13 cellular contexts compared by ENCODE assay signal in the genomic region with DNA sequence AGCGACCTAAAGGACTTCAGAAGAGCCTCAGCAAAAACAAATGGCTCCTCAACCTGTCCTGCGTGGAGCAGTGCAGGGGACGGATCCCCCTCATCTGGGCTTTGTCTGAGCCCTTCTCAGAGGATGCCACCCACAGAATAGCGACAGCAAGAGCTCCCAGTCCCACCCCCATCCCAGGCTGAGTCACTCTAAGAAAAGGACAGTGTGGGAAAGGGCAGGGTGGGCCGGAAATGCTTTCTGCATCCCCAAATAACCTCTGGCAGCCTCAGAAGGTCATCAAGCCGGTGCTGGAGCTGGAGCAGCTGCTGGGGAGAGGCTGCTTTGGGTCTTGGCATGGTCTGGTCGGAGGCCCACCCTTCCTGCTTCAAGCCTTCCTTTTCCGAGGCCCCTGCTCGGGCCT. TPM values are rescaled to one million over a fixed set of nuclear protein-coding genes. Genes with fewer than 3 reads are reported as not detected.
DNase-seq lines count a peak whose midpoint lies in the region; ATAC-seq and TF ChIP-seq lines count a peak whose summit lies in the region.
"Had no signal": no experiment of that assay in that cellular context is flagged by ENCODE, and none has a peak within 500 bp of the region (broad histone marks: within the 10 kb centered on the region; RNA-seq: fewer than 3 reads in every experiment).

No MANE protein-coding gene starts in this region.

- TF ChIP-seq CTCF in ascending aorta (IDR thresholded peaks at IDR 0.05) = no peak
- TF ChIP-seq CTCF in gastrocnemius medialis (IDR thresholded peaks at IDR 0.05 in 4 of 5, conservative IDR thresholded peaks at IDR 0.05 in 1 of 5) = no peak

- intact Hi-C loops in ascending aorta (cut with DNase I) = no loop called here
- intact Hi-C loops in left ventricle myocardium superior (cut with micrococcal nuclease) = no loop called here
- intact Hi-C loops in gastrocnemius medialis (cut with DNase I; ENCODE audit: low total_unique reads) = loop anchor here (2.0 kb wide), 1 partner anchor 23 kb away; a partner anchor contains a TSS

- H3K9me3 ChIP-seq in ascending aorta = no peaks in the 10 kb centered on the region
- no peaks in the 10 kb centered on the region for H3K9me3 ChIP-seq in gastrocnemius medialis
- H3K9me3 ChIP-seq: BLaER1 treated with 17β-estradiol and CSF1 and Interleukin-3, amounts not matched to agents 10 nM and 100 nM had no signal

- ATAC-seq in left ventricle myocardium superior (peak; percentile 77), gastrocnemius medialis (peak; percentile 56 to 78), GM19455 (IDR thresholded peaks at IDR 0.05; ENCODE audit: unreplicated experiment) (no peak)

- no peak overlapping the region for H3K4me3 ChIP-seq in ascending aorta
- no peak overlapping the region for H3K4me3 ChIP-seq in gastrocnemius medialis
- H3K4me3 ChIP-seq: BLaER1 treated with 17β-estradiol and CSF1 and Interleukin-3, amounts not matched to agents 10 nM and 100 nM had no signal

- TF ChIP-seq POLR2A in gastrocnemius medialis (IDR thresholded peaks at IDR 0.05) = no peak

- no peaks in the 10 kb centered on the region for H3K27me3 ChIP-seq in ascending aorta
- H3K27me3 ChIP-seq in gastrocnemius medialis = no peaks in the 10 kb centered on the region
- H3K27me3 ChIP-seq: BLaER1 treated with 17β-estradiol and CSF1 and Interleukin-3, amounts not matched to agents 10 nM and 100 nM had no signal

- H3K27ac ChIP-seq in ascending aorta = peak overlapping the region; percentile 60 to 62
- H3K27ac ChIP-seq in gastrocnemius medialis = peak overlapping the region; percentile 87 to 95 (median 89)
- H3K27ac ChIP-seq: BLaER1 treated with 17β-estradiol and CSF1 and Interleukin-3, amounts not matched to agents 10 nM and 100 nM had no signal

- peaks cover under 1 to 27% of the 10 kb centered on the region in 2 donors for H3K4me1 ChIP-seq in ascending aorta
- peaks cover 63% of the 10 kb centered on the region in 2 donors for H3K4me1 ChIP-seq in gastrocnemius medialis

- H3K36me3 ChIP-seq in ascending aorta (peaks cover 80 to 83% of the 10 kb centered on the region in 2 donors), gastrocnemius medialis (peaks cover 0 to 7% of the 10 kb centered on the region in 2 donors)

- peak; percentile 49 for DNase-seq in COLO829 (ENCODE audit: low spot score)
- DNase-seq in ascending aorta (ENCODE audit: low spot score in 2 of 2) = peak in 1 of 2 donors; percentile 77
- peak; percentile 82 for DNase-seq in left ventricle myocardium superior
- DNase-seq in gastrocnemius medialis = peak in 1 of 2 donors; percentile 88
- DNase-seq in DMS79 (lab: John Stamatoyannopoulos, UW) = no peak
- no peak for DNase-seq in NCI-H1105 (lab: John Stamatoyannopoulos, UW)
- DNase-seq in NCI-H2107 (lab: John Stamatoyannopoulos, UW) = no peak
- DNase-seq: activated CD8-positive, alpha-beta memory T cell treated with anti-CD3 and anti-CD28 coated beads, Interleukin-2, amount 50 U/mL, for 48 hours; NCI-H774; T-helper 1 cell had no signal

- in situ Hi-C loops in gastrocnemius medialis (cut with MboI; ENCODE audit: low sequenced_read_pairs in 4 of 4) = no loop called here

RNA-seq across cellular contexts. Expression of a gene that starts 8.9 kb away (rescaled TPM):
- total RNA-seq in ascending aorta = 83.2 TPM
- 95.5 TPM for total RNA-seq in left ventricle myocardium superior
- total RNA-seq in gastrocnemius medialis = 10 to 100 TPM; 10.4 to 30.8 (median 15.8) TPM

RNA-seq across cellular contexts. Expression of a gene that starts 15.6 kb away (rescaled TPM):
- total RNA-seq in ascending aorta (6.6 TPM), left ventricle myocardium superior (21.9 TPM), gastrocnemius medialis (10 to 100 TPM in 1 of 4 donors, 1 to 10 TPM in 3; 2.5 to 18.7 (median 3.5) TPM)

RNA-seq across cellular contexts. Expression of a gene that starts 20.8 kb away (rescaled TPM):
- not detected for total RNA-seq in ascending aorta
- total RNA-seq in left ventricle myocardium superior = not detected
- not detected for total RNA-seq in gastrocnemius medialis
- total RNA-seq: neural crest cell had no signal

RNA-seq across cellular contexts. Expression of a gene that starts 22.9 kb away (rescaled TPM):
- 13.9 TPM for total RNA-seq in ascending aorta
- total RNA-seq in left ventricle myocardium superior = 54.1 TPM
- 10 to 100 TPM; 18.3 to 41.4 (median 23.9) TPM for total RNA-seq in gastrocnemius medialis

RNA-seq across cellular contexts. Expression of a gene that starts 27.9 kb away (rescaled TPM):
- total RNA-seq in ascending aorta (0.43 TPM), left ventricle myocardium superior (0.37 TPM), gastrocnemius medialis (under 1 TPM in 1 of 4 donors, not detected in 3; 0.27 TPM)

Comparison
In these comparisons a context has a peak if more than half of its experiments do, and no peak if none do; other contexts are left out.
1. DNase-seq: peak in COLO829 (single experiment) and left ventricle myocardium superior (single experiment); none in DMS79 (single experiment), NCI-H1105 (single experiment) and NCI-H2107 (single experiment).